ENCODE assay signal across 1 cellular context in the genomic region with DNA sequence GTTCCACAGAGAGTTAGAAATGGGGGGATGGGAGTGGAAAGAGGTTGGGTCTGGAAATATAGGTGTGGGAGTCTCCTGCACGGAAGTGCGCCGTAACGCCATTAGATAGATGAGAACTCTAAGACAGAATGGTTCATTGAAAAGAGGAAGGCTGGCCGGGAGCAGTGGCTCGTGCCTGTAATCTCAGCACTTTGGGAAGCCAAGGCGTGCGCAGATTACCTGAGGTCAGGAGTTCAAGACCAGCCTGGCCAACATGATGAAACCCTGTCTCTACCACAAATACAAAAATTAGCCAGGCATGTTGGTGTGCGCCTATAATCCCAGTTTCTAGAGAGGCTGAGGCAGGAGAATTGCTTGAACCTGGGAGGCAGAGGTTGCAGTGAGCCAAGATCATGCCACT. TPM values are rescaled to one million over a fixed set of nuclear protein-coding genes. Genes with fewer than 3 reads are reported as not detected.
"Had no signal": no experiment of that assay in that cellular context is flagged by ENCODE, and none has a peak within 500 bp of the region (broad histone marks: within the 10 kb centered on the region; RNA-seq: fewer than 3 reads in every experiment).

No MANE protein-coding gene starts in this region.

RNA-seq across cellular contexts. Expression of a gene that starts 7.0 kb away (rescaled TPM):
- polyA plus RNA-seq: IgD-negative memory B cell had no signal

RNA-seq across cellular contexts. Expression of a gene that starts 12.4 kb away (rescaled TPM):
- polyA plus RNA-seq: IgD-negative memory B cell had no signal
